ENCODE assay signal across 11 cellular contexts in the genomic region with DNA sequence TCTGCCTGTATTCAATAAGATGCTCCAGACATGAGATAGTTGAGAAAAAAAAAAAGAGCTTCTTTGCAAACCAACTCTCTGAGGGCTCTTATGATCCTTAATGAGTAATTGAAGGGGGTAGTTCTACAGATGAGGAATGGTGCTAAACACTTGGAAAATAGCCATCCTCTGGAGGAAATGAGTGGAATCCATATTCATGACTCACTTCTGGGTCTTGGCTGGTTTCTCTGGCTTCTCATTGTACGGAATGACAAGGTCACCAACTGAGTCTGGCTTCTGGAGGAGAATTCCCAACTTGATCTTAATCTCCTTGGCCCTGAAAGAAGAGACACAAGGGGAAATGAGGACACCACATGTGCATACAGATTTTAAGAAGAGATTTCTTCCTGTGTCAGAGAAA. TPM values are rescaled to one million over a fixed set of nuclear protein-coding genes. Genes with fewer than 3 reads are reported as not detected.
A peak's percentile ranks its signal among the peaks of the same experiment; 100 is the strongest.
DNase-seq lines count a peak whose midpoint lies in the region; ATAC-seq and TF ChIP-seq lines count a peak whose summit lies in the region.
"Had no signal": no experiment of that assay in that cellular context is flagged by ENCODE, and none has a peak within 500 bp of the region (broad histone marks: within the 10 kb centered on the region; RNA-seq: fewer than 3 reads in every experiment).

No MANE protein-coding gene starts in this region.

- no peak for TF ChIP-seq CTCF in nephron (IDR thresholded peaks at IDR 0.05; ENCODE audit: unreplicated experiment in 3 of 3)

- H3K36me3 Mint-ChIP-seq in nephron (ENCODE audit: low read depth), result peaks cover 6% of the 10 kb centered on the region
- H3K36me3 Mint-ChIP-seq: natural killer cell treated with Interleukin-12 subunit alpha and Interleukin-12 subunit beta and Interleukin-15 and Interleukin-18, amount 100 ng/mL, for 72 hours had no signal

- DNase-seq in Caki2 (ENCODE audit: low read depth), result peak; percentile 82
- DNase-seq in NCI-H69 (lab: John Stamatoyannopoulos, UW), result peak; percentile 73
- DNase-seq in fibroblast of gingiva (ENCODE audit: low read depth), result peak; percentile 96
- DNase-seq in nucleus accumbens (lab: John Stamatoyannopoulos, UW), result no peak
- no peak for DNase-seq in occipital lobe (lab: John Stamatoyannopoulos, UW)
- DNase-seq: amygdala; stimulated activated naive CD4-positive, alpha-beta T cell had no signal

- H3K9me3 Mint-ChIP-seq in nephron, result no peaks in the 10 kb centered on the region
- H3K9me3 Mint-ChIP-seq: natural killer cell treated with Interleukin-12 subunit alpha and Interleukin-12 subunit beta and Interleukin-15 and Interleukin-18, amount 100 ng/mL, for 72 hours had no signal

- in situ Hi-C loops in Caki2 (cut with HindIII; ENCODE audit: low pct_unique_long_range_greater_than_20kb, low sequenced_read_pairs), result no loop called here

- no peaks in the 10 kb centered on the region for H3K27me3 Mint-ChIP-seq in nephron (ENCODE audit: low read depth)

- H3K4me3 Mint-ChIP-seq in nephron, result no peak overlapping the region
- H3K4me3 Mint-ChIP-seq: natural killer cell treated with Interleukin-12 subunit alpha and Interleukin-12 subunit beta and Interleukin-15 and Interleukin-18, amount 100 ng/mL, for 72 hours had no signal

- ATAC-seq in GM19452 (IDR thresholded peaks at IDR 0.05; ENCODE audit: unreplicated experiment) (no peak), HG03469 (IDR thresholded peaks at IDR 0.05; ENCODE audit: unreplicated experiment) (no peak)
- ATAC-seq: natural killer cell treated with Interleukin-12 subunit alpha and Interleukin-12 subunit beta and Interleukin-15 and Interleukin-18, amount 100 ng/mL, for 72 hours had no signal

- H3K27ac Mint-ChIP-seq in nephron, result peak overlapping the region; percentile 32 to 87 (median 54)
- H3K27ac Mint-ChIP-seq: natural killer cell treated with Interleukin-12 subunit alpha and Interleukin-12 subunit beta and Interleukin-15 and Interleukin-18, amount 100 ng/mL, for 72 hours had no signal

- H3K4me1 Mint-ChIP-seq in nephron, result peaks cover 58% of the 10 kb centered on the region

RNA-seq across cellular contexts. Expression of a gene that starts 34.7 kb away (rescaled TPM):
- 4.0 and 4.7 TPM in 2 replicates for total RNA-seq in Caki2 (2014; rRNA removed; shearing (Covaris generic); ENCODE audit: low replicate concordance)
- 15.8 TPM for total RNA-seq in occipital lobe

Comparison
In these comparisons a context has a peak if more than half of its experiments do, and no peak if none do; other contexts are left out.
1. DNase-seq: peak in Caki2 (single experiment), NCI-H69 (single experiment) and fibroblast of gingiva (single experiment); none in nucleus accumbens (0 of 56) and occipital lobe (single experiment).